ENCODE assay signal across 1 cellular context in genomic region chr2:84963323-84963691, GRCh38.
TF ChIP-seq lines count a peak whose summit lies in the region.

No MANE protein-coding gene starts in this region.

TF ChIP-seq in HCT116, 20 proteins besides CTCF, POLR2A, EP300 and RAD21:
- TF ChIP-seq EZH2 (IDR thresholded peaks at IDR 0.05), result no peak
- TF ChIP-seq JUND (IDR thresholded peaks at IDR 0.05), result no peak
- no peak for TF ChIP-seq ELF1 (IDR thresholded peaks at IDR 0.05; ENCODE audit: borderline replicate concordance, low read depth)
- TF ChIP-seq POLR2AphosphoS5 (IDR thresholded peaks at IDR 0.05; ENCODE audit: low read depth, low read length), result no peak
- TF ChIP-seq EZH2phosphoT487 (IDR thresholded peaks at IDR 0.05; ENCODE audit: borderline replicate concordance), result no peak
- TF ChIP-seq TCF7L2 (IDR thresholded peaks at IDR 0.05; ENCODE audit: borderline replicate concordance, extremely low read depth, insufficient read depth, insufficient read length), result no peak
- TF ChIP-seq, protein P1, sequence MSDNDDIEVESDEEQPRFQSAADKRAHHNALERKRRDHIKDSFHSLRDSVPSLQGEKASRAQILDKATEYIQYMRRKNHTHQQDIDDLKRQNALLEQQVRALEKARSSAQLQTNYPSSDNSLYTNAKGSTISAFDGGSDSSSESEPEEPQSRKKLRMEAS (IDR thresholded peaks at IDR 0.05), result no peak
- TF ChIP-seq REST (IDR thresholded peaks at IDR 0.05; ENCODE audit: low read depth), result no peak
